11 cellular contexts compared by ENCODE assay signal in the genomic region with DNA sequence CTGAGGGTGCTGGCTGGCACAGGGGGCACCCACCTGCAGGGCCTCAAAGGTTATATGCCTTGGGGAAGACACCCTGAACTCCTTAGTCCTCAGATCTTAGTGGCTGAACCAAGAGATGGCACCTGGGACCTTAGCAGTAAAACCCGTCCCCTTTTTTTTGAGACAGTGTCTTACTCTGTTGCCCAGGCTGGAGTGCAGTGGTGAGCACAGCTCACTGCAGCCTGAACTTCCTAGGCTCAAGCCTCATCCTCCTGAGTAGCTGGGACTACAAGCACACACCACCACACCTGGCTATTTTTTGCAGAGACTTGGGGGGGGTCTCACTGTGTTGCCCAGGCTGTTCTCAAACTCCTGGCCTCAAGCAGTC.
DNase-seq lines count a peak whose midpoint lies in the region; ATAC-seq and TF ChIP-seq lines count a peak whose summit lies in the region.
"Had no signal": no experiment of that assay in that cellular context is flagged by ENCODE, and none has a peak within 500 bp of the region (broad histone marks: within the 10 kb centered on the region; RNA-seq: fewer than 3 reads in every experiment).

No MANE protein-coding gene starts in this region.

- H3K4me3 ChIP-seq in CD8-positive, alpha-beta T cell (ENCODE audit: low read depth, low read length) = peak overlapping the region; percentile 46
- peak overlapping the region; percentile 96; the same call in 1 of the 2 replicates for H3K4me3 ChIP-seq in Karpas-422 (ENCODE audit: low read length)
- peak overlapping the region; percentile 45 to 98 (median 89) for H3K4me3 ChIP-seq in gastrocnemius medialis
- H3K4me3 ChIP-seq: lung had no signal

- no peaks in the 10 kb centered on the region for H3K27me3 ChIP-seq in CD8-positive, alpha-beta T cell (ENCODE audit: insufficient read depth, low read length)
- H3K27me3 ChIP-seq in Karpas-422 (ENCODE audit: low read length) (no peaks in the 10 kb centered on the region), gastrocnemius medialis (no peaks in the 10 kb centered on the region)

- no peak overlapping the region for H3K27ac Mint-ChIP-seq in CD8-positive, alpha-beta T cell
- peak overlapping the region; percentile 94 for H3K27ac Mint-ChIP-seq in MCF 10A (ENCODE audit: low read depth, unreplicated experiment)
- H3K27ac Mint-ChIP-seq: activated B cell treated with CpG ODN at 0.5 μM for 24 hours; dendritic cell treated with granulocyte-macrophage colony-stimulating factor and Interleukin-4, amounts not matched to agents 40 ng/mL and 50 ng/mL, for 4 days had no signal

- H3K4me1 ChIP-seq in CD8-positive, alpha-beta T cell (ENCODE audit: insufficient read depth, low read length) = peaks cover 41% of the 10 kb centered on the region
- H3K4me1 ChIP-seq in Karpas-422 (ENCODE audit: low read length) (peaks cover 91% of the 10 kb centered on the region), gastrocnemius medialis (peaks cover 64 to 75% of the 10 kb centered on the region in 2 donors)

- DNase-seq in CD8-positive, alpha-beta T cell = no peak
- DNase-seq in Karpas-422 (peak; percentile 68), MCF 10A (ENCODE audit: unreplicated experiment) (no peak), gastrocnemius medialis (peak in 1 of 2 donors; percentile 38), NCI-H2081 treated with DMSO at 0.1 percent for 48 hours (lab: John Stamatoyannopoulos, UW) (no peak), retina (no peak)
- DNase-seq: activated B cell treated with CpG ODN at 0.5 μM for 24 hours had no signal

- no TSS peak for BruUV-seq in MCF 10A (replicated peaks; lab: Mats Ljungman, UMichigan)

- POLR2A ChIA-PET in CD8-positive, alpha-beta T cell (lab: Charles Lee) = interaction anchor here (1.6 kb wide), 1 partner anchor 22 kb away, joined by 10 read pairs; no protein-coding TSS in a partner anchor
- POLR2A ChIA-PET in MCF 10A (lab: Yijun Ruan, JAX) = interaction anchor here (1.0 to 1.3 kb wide), 2 partner anchors 54 to 102 kb away, joined by 3 to 4 read pairs; no protein-coding TSS in a partner anchor

- no peaks in the 10 kb centered on the region for H3K36me3 ChIP-seq in CD8-positive, alpha-beta T cell (ENCODE audit: insufficient read depth, low read length)
- H3K36me3 ChIP-seq in Karpas-422 (ENCODE audit: insufficient read depth, low read length) = no peaks in the 10 kb centered on the region
- H3K36me3 ChIP-seq in gastrocnemius medialis = no peaks in the 10 kb centered on the region

- no peak for TF ChIP-seq POLR2A in gastrocnemius medialis (IDR thresholded peaks at IDR 0.05)

- H3K79me2 ChIP-seq in Karpas-422 (ENCODE audit: low read length) = peaks cover 91% of the 10 kb centered on the region

- no peaks in the 10 kb centered on the region for H3K9me2 ChIP-seq in Karpas-422 (replicated peaks; ENCODE audit: insufficient read depth, low read length)

- H2AFZ ChIP-seq in Karpas-422 (ENCODE audit: low read length) = no peak overlapping the region

- no peak for ATAC-seq in CD8-positive, alpha-beta T cell
- ATAC-seq in gastrocnemius medialis (peak in 1 of 2 donors; percentile 18), HG03135 (IDR thresholded peaks at IDR 0.05; ENCODE audit: unreplicated experiment) (no peak), GM18861 (IDR thresholded peaks at IDR 0.05; ENCODE audit: unreplicated experiment) (no peak)

- H3K36me3 Mint-ChIP-seq in CD8-positive, alpha-beta T cell = no peaks in the 10 kb centered on the region
- peaks cover 28% of the 10 kb centered on the region for H3K36me3 Mint-ChIP-seq in MCF 10A (ENCODE audit: insufficient read depth, unreplicated experiment)

- no peaks in the 10 kb centered on the region for H3K9me3 Mint-ChIP-seq in CD8-positive, alpha-beta T cell
- no peaks in the 10 kb centered on the region for H3K9me3 Mint-ChIP-seq in MCF 10A (ENCODE audit: unreplicated experiment)
- H3K9me3 Mint-ChIP-seq: activated B cell treated with CpG ODN at 0.5 μM for 24 hours; dendritic cell treated with granulocyte-macrophage colony-stimulating factor and Interleukin-4, amounts not matched to agents 40 ng/mL and 50 ng/mL, for 4 days had no signal

- peak overlapping the region; percentile 74 for H3K4me2 ChIP-seq in Karpas-422 (ENCODE audit: low read depth, low read length, poor library complexity, severe bottlenecking)

- H3K9me3 ChIP-seq in CD8-positive, alpha-beta T cell (ENCODE audit: low read length) = no peaks in the 10 kb centered on the region
- no peaks in the 10 kb centered on the region for H3K9me3 ChIP-seq in Karpas-422 (ENCODE audit: low read length)
- H3K9me3 ChIP-seq in gastrocnemius medialis = no peaks in the 10 kb centered on the region

- intact Hi-C loops in CD8-positive, alpha-beta T cell (cut with DNase I, micrococcal nuclease) = loop anchor here in 1 of 2 experiments (5.0 to 10.0 kb wide), 2 partner anchors 136 to 386 kb away; partner anchors contain the start of gene ERCC4
- intact Hi-C loops in MCF 10A (cut with micrococcal nuclease) (no loop called here), gastrocnemius medialis (cut with DNase I; ENCODE audit: low total_unique reads) (loop anchor here (2.0 kb wide), 1 partner anchor 92 kb away; no protein-coding TSS in a partner anchor)

- TF ChIP-seq CTCF in CD8-positive, alpha-beta T cell (IDR thresholded peaks at IDR 0.05) = no peak
- TF ChIP-seq CTCF in MCF 10A (IDR thresholded peaks at IDR 0.05; ENCODE audit: unreplicated experiment) (no peak), gastrocnemius medialis (IDR thresholded peaks at IDR 0.05 in 4 of 5, conservative IDR thresholded peaks at IDR 0.05 in 1 of 5) (no peak)

- CTCF ChIA-PET in CD8-positive, alpha-beta T cell (lab: Charles Lee) = no interaction called here
- CTCF ChIA-PET in MCF 10A (lab: Yijun Ruan, JAX) = interaction anchor here (0.6 to 3.2 kb wide), 5 partner anchors 180 to 385 kb away, joined by 3 to 10 read pairs (median 5); no protein-coding TSS in a partner anchor

- peak overlapping the region; percentile 96 for H3K9ac ChIP-seq in Karpas-422 (ENCODE audit: low read length)

- peaks cover 44% of the 10 kb centered on the region for H3K4me1 Mint-ChIP-seq in CD8-positive, alpha-beta T cell (ENCODE audit: low read depth)
- peaks cover 61% of the 10 kb centered on the region for H3K4me1 Mint-ChIP-seq in MCF 10A (ENCODE audit: insufficient read depth, unreplicated experiment)

- in situ Hi-C loops in gastrocnemius medialis (cut with MboI; ENCODE audit: low sequenced_read_pairs in 4 of 4) = loop anchor here in 2 of 4 donors (10.0 to 25.0 kb wide), 2 partner anchors 104 to 126 kb away; no protein-coding TSS in a partner anchor

- peaks cover 3% of the 10 kb centered on the region; the same call in 1 of the 2 replicates for H4K20me1 ChIP-seq in Karpas-422 (ENCODE audit: insufficient read depth, low read depth, low read length)

- H3K4me3 Mint-ChIP-seq in CD8-positive, alpha-beta T cell = peak overlapping the region; percentile 86
- H3K4me3 Mint-ChIP-seq in MCF 10A (ENCODE audit: unreplicated experiment) = peak overlapping the region; percentile 66
- H3K4me3 Mint-ChIP-seq: dendritic cell treated with granulocyte-macrophage colony-stimulating factor and Interleukin-4, amounts not matched to agents 40 ng/mL and 50 ng/mL, for 4 days had no signal

- H3K27me3 Mint-ChIP-seq in CD8-positive, alpha-beta T cell (ENCODE audit: low read depth) = no peaks in the 10 kb centered on the region
- no peaks in the 10 kb centered on the region for H3K27me3 Mint-ChIP-seq in MCF 10A (ENCODE audit: insufficient read depth, unreplicated experiment)

- no peak overlapping the region for H3K27ac ChIP-seq in CD8-positive, alpha-beta T cell (ENCODE audit: low read depth, low read length)
- H3K27ac ChIP-seq in Karpas-422 (ENCODE audit: low read length) = peak overlapping the region; percentile 93
- peak overlapping the region; percentile 95 to 99 (median 98) for H3K27ac ChIP-seq in gastrocnemius medialis

Comparison
In these comparisons a context has a peak if more than half of its experiments do, and no peak if none do; other contexts are left out.
1. H3K4me3 ChIP-seq: peak in every context shown above with its lines; median percentile 96 in Karpas-422; 89 in gastrocnemius medialis; 46 in CD8-positive, alpha-beta T cell.